11 cellular contexts compared by ENCODE assay signal in genomic region chr4:108204518-108204917, GRCh38.
"Had no signal": no experiment of that assay in that cellular context is flagged by ENCODE, and none has a peak within 500 bp of the region (broad histone marks: within the 10 kb centered on the region; RNA-seq: fewer than 3 reads in every experiment).

No MANE protein-coding gene starts in this region.

- H3K36me3 Mint-ChIP-seq: immature natural killer cell; stimulated activated memory B cell treated with anti-CD40 and anti-IgM and Interleukin-4, amounts not matched to agents 10 μg/mL and 1 μg/mL and 100 μg/mL, for 72 hours; type B pancreatic cell had no signal

- H3K27me3 Mint-ChIP-seq: naive thymus-derived CD8-positive, alpha-beta T cell had no signal

- H3K9me3 Mint-ChIP-seq: naive thymus-derived CD8-positive, alpha-beta T cell; stimulated activated memory B cell treated with anti-CD40 and anti-IgM and Interleukin-4, amounts not matched to agents 10 μg/mL and 1 μg/mL and 100 μg/mL, for 72 hours; type B pancreatic cell had no signal

- DNase-seq: activated CD4-positive, CD25-positive, alpha-beta regulatory T cell treated with anti-CD3 and anti-CD28 coated beads, Interleukin-2, amount 50 U/mL, for 72 hours; activated CD8-positive, alpha-beta memory T cell treated with anti-CD3 and anti-CD28 coated beads for 24 hours; amygdala; foreskin keratinocyte; immature natural killer cell; naive thymus-derived CD8-positive, alpha-beta T cell; right cardiac atrium; T-helper 2 cell had no signal

- ATAC-seq: esophagus mucosa; foreskin keratinocyte; naive thymus-derived CD8-positive, alpha-beta T cell; right cardiac atrium; stimulated activated memory B cell treated with anti-CD40 and anti-IgM and Interleukin-4, amounts not matched to agents 10 μg/mL and 1 μg/mL and 100 μg/mL, for 72 hours had no signal

- H3K27ac Mint-ChIP-seq: immature natural killer cell; stimulated activated memory B cell treated with anti-CD40 and anti-IgM and Interleukin-4, amounts not matched to agents 10 μg/mL and 1 μg/mL and 100 μg/mL, for 72 hours; type B pancreatic cell had no signal

- H3K4me3 Mint-ChIP-seq: immature natural killer cell; naive thymus-derived CD8-positive, alpha-beta T cell; stimulated activated memory B cell treated with anti-CD40 and anti-IgM and Interleukin-4, amounts not matched to agents 10 μg/mL and 1 μg/mL and 100 μg/mL, for 72 hours; type B pancreatic cell had no signal

- H3K4me1 Mint-ChIP-seq: immature natural killer cell; stimulated activated memory B cell treated with anti-CD40 and anti-IgM and Interleukin-4, amounts not matched to agents 10 μg/mL and 1 μg/mL and 100 μg/mL, for 72 hours had no signal
